Comparison of ENCODE assay signal across 1 cellular context in the genomic region with DNA sequence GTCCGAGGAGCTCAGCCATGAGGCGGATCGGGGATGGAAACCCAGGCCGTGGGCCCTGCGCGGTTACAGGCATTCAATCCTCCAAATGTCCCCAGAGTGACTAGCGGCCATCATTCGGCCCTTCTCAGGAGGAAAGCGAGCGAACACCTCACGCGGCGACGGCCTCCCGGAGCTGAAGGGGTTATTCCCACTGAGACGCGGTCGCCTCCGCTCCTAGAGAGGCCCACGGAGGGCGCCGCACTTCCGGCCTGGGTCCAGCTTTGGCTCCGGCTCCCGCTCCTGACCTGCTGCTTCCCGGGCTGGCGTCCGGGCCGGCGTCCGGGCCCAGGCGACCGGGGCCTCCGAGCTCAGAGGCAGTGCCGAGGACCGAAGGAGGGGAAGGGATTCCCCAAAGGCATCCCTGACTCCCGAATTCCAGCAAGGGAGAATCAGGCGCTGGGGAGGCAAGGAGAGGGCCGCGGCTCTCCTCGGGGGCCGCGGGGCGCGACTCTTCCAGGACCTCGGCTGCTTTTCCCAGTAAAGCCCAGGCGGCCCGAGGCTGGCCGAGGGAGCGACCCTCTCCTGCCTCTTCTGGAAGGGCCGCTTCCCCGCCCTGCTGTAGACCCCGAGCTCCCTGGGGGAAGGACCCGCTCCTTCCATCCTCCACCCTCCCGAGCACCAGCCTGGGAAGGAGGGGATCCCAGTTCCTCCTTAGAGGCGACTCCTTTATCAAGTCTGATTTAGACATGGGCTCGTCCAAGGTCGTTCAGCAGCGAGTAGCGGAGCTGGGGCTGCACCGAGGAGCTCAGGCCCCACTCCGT.
TF ChIP-seq lines count a peak whose summit lies in the region.

No MANE protein-coding gene starts in this region.

TF ChIP-seq in HepG2, 621 proteins besides CTCF, POLR2A, EP300 and RAD21 (continued from another document and continues in another):
- TF ChIP-seq, protein P1, sequence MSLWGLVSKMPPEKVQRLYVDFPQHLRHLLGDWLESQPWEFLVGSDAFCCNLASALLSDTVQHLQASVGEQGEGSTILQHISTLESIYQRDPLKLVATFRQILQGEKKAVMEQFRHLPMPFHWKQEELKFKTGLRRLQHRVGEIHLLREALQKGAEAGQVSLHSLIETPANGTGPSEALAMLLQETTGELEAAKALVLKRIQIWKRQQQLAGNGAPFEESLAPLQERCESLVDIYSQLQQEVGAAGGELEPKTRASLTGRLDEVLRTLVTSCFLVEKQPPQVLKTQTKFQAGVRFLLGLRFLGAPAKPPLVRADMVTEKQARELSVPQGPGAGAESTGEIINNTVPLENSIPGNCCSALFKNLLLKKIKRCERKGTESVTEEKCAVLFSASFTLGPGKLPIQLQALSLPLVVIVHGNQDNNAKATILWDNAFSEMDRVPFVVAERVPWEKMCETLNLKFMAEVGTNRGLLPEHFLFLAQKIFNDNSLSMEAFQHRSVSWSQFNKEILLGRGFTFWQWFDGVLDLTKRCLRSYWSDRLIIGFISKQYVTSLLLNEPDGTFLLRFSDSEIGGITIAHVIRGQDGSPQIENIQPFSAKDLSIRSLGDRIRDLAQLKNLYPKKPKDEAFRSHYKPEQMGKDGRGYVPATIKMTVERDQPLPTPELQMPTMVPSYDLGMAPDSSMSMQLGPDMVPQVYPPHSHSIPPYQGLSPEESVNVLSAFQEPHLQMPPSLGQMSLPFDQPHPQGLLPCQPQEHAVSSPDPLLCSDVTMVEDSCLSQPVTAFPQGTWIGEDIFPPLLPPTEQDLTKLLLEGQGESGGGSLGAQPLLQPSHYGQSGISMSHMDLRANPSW (CRISPR knock-in tag; IDR thresholded peaks at IDR 0.05; ENCODE audit: borderline replicate concordance) = 0 out of 2 replicates have a peak, but pooled peaks have one; percentile 50
- TF ChIP-seq ZNF558 (CRISPR knock-in tag; IDR thresholded peaks at IDR 0.05; ENCODE audit: borderline replicate concordance) = peak; percentile 89; the same call in 1 of the 2 replicates
- TF ChIP-seq THAP11 (CRISPR knock-in tag; IDR thresholded peaks at IDR 0.05) = peak; percentile 95
- no peak; the same call in 1 of the 2 replicates for TF ChIP-seq ZNF83 (CRISPR knock-in tag; IDR thresholded peaks at IDR 0.05; ENCODE audit: borderline replicate concordance)
- TF ChIP-seq ZNF724P (CRISPR knock-in tag; IDR thresholded peaks at IDR 0.05; ENCODE audit: borderline replicate concordance) = peak; percentile 95
- TF ChIP-seq ZBTB1 (CRISPR knock-in tag; IDR thresholded peaks at IDR 0.05; ENCODE audit: borderline replicate concordance) = no peak
- no peak for TF ChIP-seq ZNF562 (CRISPR knock-in tag; IDR thresholded peaks at IDR 0.05; ENCODE audit: borderline replicate concordance)
- no peak for TF ChIP-seq MBD4 (IDR thresholded peaks at IDR 0.05; ENCODE audit: borderline replicate concordance, low read length)
- TF ChIP-seq BRCA1 (CRISPR knock-in tag; IDR thresholded peaks at IDR 0.05) = peak; percentile 98
- TF ChIP-seq, protein P2, sequence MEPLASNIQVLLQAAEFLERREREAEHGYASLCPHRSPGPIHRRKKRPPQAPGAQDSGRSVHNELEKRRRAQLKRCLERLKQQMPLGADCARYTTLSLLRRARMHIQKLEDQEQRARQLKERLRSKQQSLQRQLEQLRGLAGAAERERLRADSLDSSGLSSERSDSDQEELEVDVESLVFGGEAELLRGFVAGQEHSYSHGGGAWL (CRISPR knock-in tag; IDR thresholded peaks at IDR 0.05) = peak; percentile 95
- peak; percentile 97 for TF ChIP-seq CBX5 (CRISPR knock-in tag; IDR thresholded peaks at IDR 0.05; ENCODE audit: borderline replicate concordance)
- peak; percentile 87 for TF ChIP-seq ZMYM2 (CRISPR knock-in tag; IDR thresholded peaks at IDR 0.05)
- peak; percentile 95 for TF ChIP-seq ZNF792 (CRISPR knock-in tag; IDR thresholded peaks at IDR 0.05)
- TF ChIP-seq ZNF547 (CRISPR knock-in tag; IDR thresholded peaks at IDR 0.05) = peak; percentile 96
- peak; percentile 65; the same call in 1 of the 2 replicates for TF ChIP-seq ZNF232 (CRISPR knock-in tag; IDR thresholded peaks at IDR 0.05; ENCODE audit: borderline replicate concordance)
- peak; percentile 98 for TF ChIP-seq KAT8 (CRISPR knock-in tag; IDR thresholded peaks at IDR 0.05)
- TF ChIP-seq NR2F6 (IDR thresholded peaks at IDR 0.05) = no peak
- peak; percentile 84 for TF ChIP-seq NR2F6 (CRISPR knock-in tag; IDR thresholded peaks at IDR 0.05)
- TF ChIP-seq ZBED4 (CRISPR knock-in tag; IDR thresholded peaks at IDR 0.05; ENCODE audit: borderline replicate concordance) = peak; percentile 99
- 0 out of 2 replicates have a peak, but pooled peaks have one; percentile 50 for TF ChIP-seq PCBP1 (IDR thresholded peaks at IDR 0.05; ENCODE audit: borderline replicate concordance, low read depth, low read length)
- TF ChIP-seq ZNF615 (CRISPR knock-in tag; IDR thresholded peaks at IDR 0.05; ENCODE audit: borderline replicate concordance) = peak; percentile 97
- peak; percentile 51; the same call in 1 of the 2 replicates for TF ChIP-seq NFYB (CRISPR knock-in tag; IDR thresholded peaks at IDR 0.05)
- peak; percentile 89; the same call in 1 of the 2 replicates for TF ChIP-seq ZNF142 (CRISPR knock-in tag; IDR thresholded peaks at IDR 0.05)
- TF ChIP-seq MATR3 (CRISPR knock-in tag; IDR thresholded peaks at IDR 0.05) = no peak
- TF ChIP-seq ZNF296 (CRISPR knock-in tag; conservative IDR thresholded peaks at IDR 0.05) = peak; percentile 78; the same call in 1 of the 2 replicates
- TF ChIP-seq SP5 (CRISPR knock-in tag; IDR thresholded peaks at IDR 0.05; ENCODE audit: borderline replicate concordance, low read depth) = peak; percentile 53
- TF ChIP-seq MLXIP (CRISPR knock-in tag; IDR thresholded peaks at IDR 0.05; ENCODE audit: borderline replicate concordance) = peak; percentile 82; the same call in 1 of the 2 replicates
- TF ChIP-seq ZNF563 (CRISPR knock-in tag; IDR thresholded peaks at IDR 0.05) = peak; percentile 95
- TF ChIP-seq, protein P3, sequence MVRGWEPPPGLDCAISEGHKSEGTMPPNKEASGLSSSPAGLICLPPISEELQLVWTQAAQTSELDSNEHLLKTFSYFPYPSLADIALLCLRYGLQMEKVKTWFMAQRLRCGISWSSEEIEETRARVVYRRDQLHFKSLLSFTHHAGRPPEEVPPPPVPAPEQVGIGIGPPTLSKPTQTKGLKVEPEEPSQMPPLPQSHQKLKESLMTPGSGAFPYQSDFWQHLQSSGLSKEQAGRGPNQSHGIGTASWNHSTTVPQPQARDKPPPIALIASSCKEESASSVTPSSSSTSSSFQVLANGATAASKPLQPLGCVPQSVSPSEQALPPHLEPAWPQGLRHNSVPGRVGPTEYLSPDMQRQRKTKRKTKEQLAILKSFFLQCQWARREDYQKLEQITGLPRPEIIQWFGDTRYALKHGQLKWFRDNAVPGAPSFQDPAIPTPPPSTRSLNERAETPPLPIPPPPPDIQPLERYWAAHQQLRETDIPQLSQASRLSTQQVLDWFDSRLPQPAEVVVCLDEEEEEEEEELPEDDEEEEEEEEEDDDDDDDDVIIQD (CRISPR knock-in tag; IDR thresholded peaks at IDR 0.05; ENCODE audit: low read depth) = peak; percentile 79; the same call in 1 of the 2 replicates
- TF ChIP-seq ZNF10 (CRISPR knock-in tag; IDR thresholded peaks at IDR 0.05; ENCODE audit: borderline replicate concordance, low read depth) = no peak
- peak; percentile 93 for TF ChIP-seq ZNF350 (CRISPR knock-in tag; IDR thresholded peaks at IDR 0.05; ENCODE audit: borderline replicate concordance, low read depth)
- peak; percentile 99 for TF ChIP-seq KDM2A (CRISPR knock-in tag; IDR thresholded peaks at IDR 0.05; ENCODE audit: borderline replicate concordance, low read depth)
- peak; percentile 88 for TF ChIP-seq ZNF605 (CRISPR knock-in tag; IDR thresholded peaks at IDR 0.05)
